In the genomic region with DNA sequence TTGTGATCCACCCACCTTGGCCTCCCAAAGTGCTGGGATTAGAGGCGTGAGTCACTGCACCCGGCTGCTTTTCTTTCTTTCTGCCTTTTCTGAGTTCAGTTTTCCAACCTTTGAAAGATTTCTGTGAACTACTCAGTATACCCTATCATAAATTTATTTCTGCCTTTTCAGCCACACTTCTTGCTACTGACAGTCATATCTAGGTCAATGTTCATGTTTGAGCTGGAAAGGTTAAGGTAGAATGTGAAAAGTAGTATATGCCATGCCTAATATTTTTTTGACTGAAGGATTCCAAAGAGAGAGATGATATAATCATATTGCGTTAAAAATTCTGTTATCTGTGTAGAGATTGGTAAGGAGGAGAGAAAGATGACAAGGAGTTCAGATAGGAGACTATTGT, we compare ENCODE assay signal across 20 cellular contexts.
"Had no signal": no experiment of that assay in that cellular context is flagged by ENCODE, and none has a peak within 500 bp of the region (broad histone marks: within the 10 kb centered on the region; RNA-seq: fewer than 3 reads in every experiment).

No MANE protein-coding gene starts in this region.

- DNase-seq: colonic mucosa; cortex of kidney; dermis blood vessel endothelial cell; dorsolateral prefrontal cortex; effector CD4-positive, alpha-beta T cell; effector CD8-positive, alpha-beta T cell; effector memory CD4-positive, alpha-beta T cell; effector memory CD8-positive, alpha-beta T cell; endodermal cell; erythroblast; esophagus squamous epithelium; foreskin fibroblast; foreskin keratinocyte; foreskin melanocyte; gastrocnemius medialis; glutamatergic neuron; heart left ventricle; heart right ventricle had no signal

- ATAC-seq: effector memory CD8-positive, alpha-beta T cell; esophagus mucosa; foreskin keratinocyte; gastrocnemius medialis; gastroesophageal sphincter; heart left ventricle; heart right ventricle had no signal
